ENCODE assay signal across 8 cellular contexts in the genomic region with DNA sequence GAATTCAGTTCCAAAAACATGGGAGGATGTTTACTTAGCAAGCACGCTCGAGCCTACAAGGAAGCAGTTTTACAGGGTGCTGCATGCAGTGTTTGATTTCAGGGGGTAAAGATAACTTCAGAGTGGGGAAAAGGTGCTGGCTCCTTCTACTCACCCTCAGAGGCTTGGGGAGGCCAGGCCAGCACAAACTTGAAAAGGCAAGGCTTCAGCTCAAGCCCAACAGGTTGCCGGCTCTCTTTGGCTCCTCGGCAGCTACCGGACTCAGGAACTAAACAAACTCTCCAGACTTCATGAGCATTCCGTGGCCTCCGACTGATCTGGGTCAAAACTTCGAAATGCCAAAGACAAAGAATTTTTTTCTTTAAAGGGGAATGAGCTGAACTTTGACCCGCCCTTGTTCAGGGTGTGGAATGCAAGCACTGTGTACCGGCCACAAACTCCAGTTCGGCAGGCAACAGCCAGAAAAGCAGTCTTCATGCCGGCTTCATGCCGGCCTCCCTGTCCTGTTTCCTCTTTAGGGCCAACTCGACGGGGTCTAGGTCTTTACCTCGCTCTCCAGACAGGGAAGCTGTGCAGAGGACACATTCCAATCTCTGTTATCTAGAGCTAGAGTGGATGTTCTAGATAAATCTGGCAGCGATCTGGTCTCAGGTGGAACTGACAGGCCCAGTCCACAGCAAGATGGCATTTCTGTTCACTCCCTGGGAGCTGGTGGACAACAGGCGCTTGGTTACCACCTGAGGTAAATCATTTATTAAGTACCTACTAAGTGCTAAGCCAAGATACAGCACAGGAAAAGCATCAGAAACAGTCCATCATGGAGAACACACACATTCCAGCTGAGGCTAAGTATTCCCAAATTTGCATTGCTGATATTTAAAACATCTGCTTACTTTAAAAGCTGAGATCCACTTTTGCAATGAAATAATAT.
DNase-seq lines count a peak whose midpoint lies in the region; ATAC-seq and TF ChIP-seq lines count a peak whose summit lies in the region.

No MANE protein-coding gene starts in this region.

- peaks cover 0 to 3% of the 10 kb centered on the region in 2 donors for H3K27me3 Mint-ChIP-seq in natural killer cell (ENCODE audit: low read depth in 2 of 2)

- peaks cover 8% of the 10 kb centered on the region for H3K36me3 Mint-ChIP-seq in natural killer cell

- no peaks in the 10 kb centered on the region for H3K27me3 ChIP-seq in dorsolateral prefrontal cortex

- H3K4me3 ChIP-seq in LNCaP clone FGC (ENCODE audit: low read depth, low read length) (peak overlapping the region; percentile 29), dorsolateral prefrontal cortex (peak overlapping the region in 47 of 59 donors; percentile 2 to 97 (median 27))

- H3K4me1 Mint-ChIP-seq in natural killer cell = peaks cover 83 to 88% of the 10 kb centered on the region in 2 donors

- H3K9me3 Mint-ChIP-seq in natural killer cell = peaks cover 2 to 3% of the 10 kb centered on the region in 2 donors

- ATAC-seq in natural killer cell (no peak), HG02840 (IDR thresholded peaks at IDR 0.05; ENCODE audit: low FRiP score, unreplicated experiment) (no peak)

- peak; percentile 87 for DNase-seq in LNCaP clone FGC (ENCODE audit: low read depth)
- no peak for DNase-seq in dorsolateral prefrontal cortex
- DNase-seq in natural killer cell = no peak
- no peak for DNase-seq in Ammon's horn (ENCODE audit: low spot score)
- no peak for DNase-seq in occipital lobe (lab: John Stamatoyannopoulos, UW)
- no peak for DNase-seq in nucleus accumbens (lab: John Stamatoyannopoulos, UW)

- peak overlapping the region; percentile 99 for H3K27ac Mint-ChIP-seq in natural killer cell

- peak overlapping the region; percentile 91 for H3K4me3 Mint-ChIP-seq in natural killer cell

- H3K27ac ChIP-seq in C4-2B (peak overlapping the region; percentile 99), dorsolateral prefrontal cortex (peak overlapping the region; percentile 33 to 100 (median 99))

- intact Hi-C loops in dorsolateral prefrontal cortex (cut with DNase I) (loop anchor here in 1 of 2 donors (2.0 kb wide), 1 partner anchor 42 kb away; no protein-coding TSS in a partner anchor), natural killer cell (cut with micrococcal nuclease) (loop anchor here (10.0 kb wide), 1 partner anchor 502 kb away; a partner anchor contains a TSS)

- no peak for TF ChIP-seq CTCF in C4-2B (conservative IDR thresholded peaks at IDR 0.05)
- TF ChIP-seq CTCF in LNCaP clone FGC (IDR thresholded peaks at IDR 0.05; ENCODE audit: control insufficient read depth, extremely low read depth, insufficient read depth) = no peak
- no peak for TF ChIP-seq CTCF in dorsolateral prefrontal cortex (IDR thresholded peaks at IDR 0.05 in 54 of 56, conservative IDR thresholded peaks at IDR 0.05 in 2 of 56; ENCODE audit: low read depth in 1 of 56, partially characterized antibody in 56 of 56)
- TF ChIP-seq CTCF in natural killer cell (IDR thresholded peaks at IDR 0.05) = no peak
